Comparison of ENCODE assay signal across 23 cellular contexts in genomic region chr2:30406853-30407252, GRCh38.
"Had no signal": no experiment of that assay in that cellular context is flagged by ENCODE, and none has a peak within 500 bp of the region (broad histone marks: within the 10 kb centered on the region; RNA-seq: fewer than 3 reads in every experiment).

No MANE protein-coding gene starts in this region.

- H3K9me3 ChIP-seq: heart left ventricle, psoas muscle, stomach, thoracic aorta had no signal

- H3K36me3 ChIP-seq: heart left ventricle, stomach, thoracic aorta had no signal

- H3K27me3 ChIP-seq: dorsolateral prefrontal cortex, stomach had no signal

- H3K4me3 Mint-ChIP-seq: central memory CD8-positive, alpha-beta T cell; memory B cell; natural killer cell treated with Interleukin-12 subunit alpha and Interleukin-12 subunit beta and Interleukin-15 and Interleukin-18, amount 100 ng/mL, for 72 hours; type B pancreatic cell had no signal

- H3K27me3 Mint-ChIP-seq: central memory CD8-positive, alpha-beta T cell; memory B cell; natural killer cell treated with Interleukin-12 subunit alpha and Interleukin-12 subunit beta and Interleukin-15 and Interleukin-18, amount 100 ng/mL, for 72 hours had no signal

- H3K4me3 ChIP-seq: dorsolateral prefrontal cortex, heart left ventricle, psoas muscle, skin epidermis, stomach had no signal

- H3K36me3 Mint-ChIP-seq: memory B cell; natural killer cell treated with Interleukin-12 subunit alpha and Interleukin-12 subunit beta and Interleukin-15 and Interleukin-18, amount 100 ng/mL, for 72 hours; type B pancreatic cell had no signal

- FAIRE-seq: endometrium, islet of Langerhans, urothelium cell line had no signal

- DNase-seq: cortex of kidney; dorsolateral prefrontal cortex; effector memory CD4-positive, alpha-beta T cell; foreskin melanocyte; heart left ventricle; hypothalamus; kidney glomerular epithelial cell; midbrain; psoas muscle; retina; stimulated activated CD4-positive, alpha-beta T cell treated with anti-CD3 and anti-CD28 coated beads, Interleukin-12 subunit alpha, Interleukin-12 subunit beta, amount 100 ng/mL, for 4 hours; stimulated activated naive CD4-positive, alpha-beta T cell; stomach; substantia nigra had no signal

- H3K9me3 Mint-ChIP-seq: central memory CD8-positive, alpha-beta T cell; memory B cell; type B pancreatic cell had no signal

- H3K27ac Mint-ChIP-seq: memory B cell, type B pancreatic cell had no signal
